In genomic region chr2:61144697-61145268, GRCh38 we compare ENCODE assay signal across 8 cellular contexts. TPM values are rescaled to one million over a fixed set of nuclear protein-coding genes. Genes with fewer than 3 reads are reported as not detected.
DNase-seq lines count a peak whose midpoint lies in the region; ATAC-seq, FAIRE-seq and TF ChIP-seq lines count a peak whose summit lies in the region.

No MANE protein-coding gene starts in this region.

- no peaks in the 10 kb centered on the region for H3K9me3 Mint-ChIP-seq in natural killer cell
- no peaks in the 10 kb centered on the region for H3K9me3 Mint-ChIP-seq in stimulated activated naive B cell treated with anti-CD40 and anti-IgM and Interleukin-4, amounts not matched to agents 10 μg/mL and 1 μg/mL and 100 μg/mL, for 72 hours

- H3K27ac ChIP-seq in C4-2B, result peak overlapping the region; percentile 69

- intact Hi-C loops in natural killer cell (cut with micrococcal nuclease), result loop anchor here (2.0 kb wide), 1 partner anchor 32 kb away; no protein-coding TSS in a partner anchor

- peaks cover 6% of the 10 kb centered on the region in 2 donors for H3K4me1 Mint-ChIP-seq in natural killer cell
- H3K4me1 Mint-ChIP-seq in stimulated activated naive B cell treated with anti-CD40 and anti-IgM and Interleukin-4, amounts not matched to agents 10 μg/mL and 1 μg/mL and 100 μg/mL, for 72 hours, result peaks cover 0 to 5% of the 10 kb centered on the region in 2 donors

- H3K27ac Mint-ChIP-seq in natural killer cell, result peak overlapping the region; percentile 94 to 96
- H3K27ac Mint-ChIP-seq in stimulated activated naive B cell treated with anti-CD40 and anti-IgM and Interleukin-4, amounts not matched to agents 10 μg/mL and 1 μg/mL and 100 μg/mL, for 72 hours, result peak overlapping the region; percentile 97

- H3K4me3 Mint-ChIP-seq in natural killer cell, result peak overlapping the region; percentile 95
- peak overlapping the region; percentile 99 for H3K4me3 Mint-ChIP-seq in stimulated activated naive B cell treated with anti-CD40 and anti-IgM and Interleukin-4, amounts not matched to agents 10 μg/mL and 1 μg/mL and 100 μg/mL, for 72 hours

- TF ChIP-seq CTCF in C4-2B (conservative IDR thresholded peaks at IDR 0.05) (no peak), fibroblast of the aortic adventitia (IDR thresholded peaks at IDR 0.05; ENCODE audit: insufficient read depth, low read length) (no peak), natural killer cell (IDR thresholded peaks at IDR 0.05) (no peak)

- peak; percentile 93 for FAIRE-seq in RCC 7860 (lab: Jason Lieb, UNC)

- ATAC-seq in GM19438 (IDR thresholded peaks at IDR 0.05; ENCODE audit: low read depth, unreplicated experiment), result peak; percentile 92
- ATAC-seq in HG03575 (IDR thresholded peaks at IDR 0.05; ENCODE audit: extremely low read depth, insufficient number of reproducible peaks, low FRiP score, unreplicated experiment), result peak; percentile 60
- peak; percentile 85 to 96 (median 93) for ATAC-seq in natural killer cell
- peak; percentile 96 for ATAC-seq in stimulated activated naive B cell treated with anti-CD40 and anti-IgM and Interleukin-4, amounts not matched to agents 10 μg/mL and 1 μg/mL and 100 μg/mL, for 72 hours (replicated peaks)

- H3K27me3 Mint-ChIP-seq in natural killer cell (ENCODE audit: low read depth in 2 of 2), result no peaks in the 10 kb centered on the region
- no peaks in the 10 kb centered on the region for H3K27me3 Mint-ChIP-seq in stimulated activated naive B cell treated with anti-CD40 and anti-IgM and Interleukin-4, amounts not matched to agents 10 μg/mL and 1 μg/mL and 100 μg/mL, for 72 hours

- H3K36me3 Mint-ChIP-seq in natural killer cell, result no peaks in the 10 kb centered on the region
- peaks cover 18 to 27% of the 10 kb centered on the region in 2 donors for H3K36me3 Mint-ChIP-seq in stimulated activated naive B cell treated with anti-CD40 and anti-IgM and Interleukin-4, amounts not matched to agents 10 μg/mL and 1 μg/mL and 100 μg/mL, for 72 hours

- DNase-seq in RCC 7860 (ENCODE audit: low spot score), result peak; percentile 97
- peak; percentile 96 for DNase-seq in activated effector memory CD4-positive, alpha-beta T cell treated with anti-CD3 and anti-CD28 coated beads, Interleukin-2, amount 50 U/mL, for 16 hours
- peak; percentile 99 for DNase-seq in fibroblast of the aortic adventitia (ENCODE audit: low read depth)
- peak; percentile 84 for DNase-seq in natural killer cell
- DNase-seq in stimulated activated naive B cell treated with anti-CD40 and anti-IgM and Interleukin-4, amounts not matched to agents 10 μg/mL and 1 μg/mL and 100 μg/mL, for 72 hours, result peak; percentile 94

- H3K4me3 ChIP-seq in fibroblast of the aortic adventitia (ENCODE audit: low read depth, low read length), result peak overlapping the region; percentile 94

RNA-seq across cellular contexts. Expression of gene C2orf74, which starts 17.2 kb away (rescaled TPM):
- 8.0 and 19.0 TPM in 2 replicates for total RNA-seq in fibroblast of the aortic adventitia (ENCODE audit: low replicate concordance)
- 1 to 10 TPM; 5.7 to 6.1 (median 6.0) TPM for total RNA-seq in natural killer cell

Comparison
In these comparisons a context has a peak if more than half of its experiments do, and no peak if none do; other contexts are left out.
1. Peak in every context shown above with its lines: DNase-seq, ATAC-seq, H3K4me3 ChIP-seq and H3K27ac ChIP-seq.